10 cellular contexts compared by ENCODE assay signal in genomic region chr17:2071421-2072281, GRCh38. TPM values are rescaled to one million over a fixed set of nuclear protein-coding genes. Genes with fewer than 3 reads are reported as not detected.
DNase-seq lines count a peak whose midpoint lies in the region; ATAC-seq and TF ChIP-seq lines count a peak whose summit lies in the region.
"Had no signal": no experiment of that assay in that cellular context is flagged by ENCODE, and none has a peak within 500 bp of the region (broad histone marks: within the 10 kb centered on the region; RNA-seq: fewer than 3 reads in every experiment).

No MANE protein-coding gene starts in this region.

- H2BK5ac ChIP-seq in mesenchymal stem cell (ENCODE audit: low read depth, low read length, poor library complexity, severe bottlenecking): no peak overlapping the region

- no peak for DNase-seq in activated naive CD4-positive, alpha-beta T cell treated with anti-CD3 and anti-CD28 coated beads, Interleukin-2, amount 50 U/mL, for 72 hours (ENCODE audit: low spot score in 2 of 2)
- DNase-seq in activated naive CD4-positive, alpha-beta T cell treated with Interleukin-2 at 50 U/mL for 16 hours: no peak
- peak; percentile 88 for DNase-seq in mesenchymal stem cell
- DNase-seq in upper lobe of left lung: peak in 1 of 2 donors; percentile 78
- no peak for DNase-seq in cerebellar nuclear complex (lab: John Stamatoyannopoulos, UW)
- no peak for DNase-seq in SHP77 (lab: John Stamatoyannopoulos, UW)
- DNase-seq: CD8-positive, alpha-beta memory T cell had no signal

- peak overlapping the region; percentile 44 to 90 for H3K27ac Mint-ChIP-seq in activated naive CD4-positive, alpha-beta T cell treated with anti-CD3 and anti-CD28 coated beads, Interleukin-2, amount 50 U/mL, for 72 hours

- H3K9me3 ChIP-seq in mesenchymal stem cell (ENCODE audit: control insufficient read depth, low read length): no peaks in the 10 kb centered on the region
- no peaks in the 10 kb centered on the region for H3K9me3 ChIP-seq in upper lobe of left lung

- no peak overlapping the region for H3K14ac ChIP-seq in mesenchymal stem cell (ENCODE audit: low read length in 2 of 2)

- no peak overlapping the region for H2AFZ ChIP-seq in mesenchymal stem cell (ENCODE audit: low read depth, low read length)

- no peak for TF ChIP-seq POLR2A in upper lobe of left lung (IDR thresholded peaks at IDR 0.05)

- TF ChIP-seq EP300 in upper lobe of left lung (IDR thresholded peaks at IDR 0.05): peak in 3 of 4 donors; percentile 77 to 79 (median 77)

- H2AK5ac ChIP-seq in mesenchymal stem cell (ENCODE audit: low read length, severe bottlenecking): peak overlapping the region; percentile 16

- ATAC-seq in activated naive CD4-positive, alpha-beta T cell treated with anti-CD3 and anti-CD28 coated beads, Interleukin-2, amount 50 U/mL, for 72 hours: no peak
- ATAC-seq in upper lobe of left lung (ENCODE audit: low FRiP score in 2 of 2) (peak in 1 of 2 donors; percentile 45), GM21576 (IDR thresholded peaks at IDR 0.05; ENCODE audit: unreplicated experiment) (no peak)

- 55% methylated on average over 32 of the region's 33 CpGs for WGBS in mesenchymal stem cell
- WGBS in upper lobe of left lung, 2 donors: 56 to 63% methylated on average over 20 to 33 of the region's 33 CpGs

- H3K4ac ChIP-seq in mesenchymal stem cell (ENCODE audit: low read depth in 1 of 2, low read length in 2 of 2): peak overlapping the region; percentile 16 to 75

- H3K4me1 ChIP-seq in mesenchymal stem cell (ENCODE audit: control insufficient read depth, insufficient read depth, low read depth, low read length) (peaks cover 52% of the 10 kb centered on the region), upper lobe of left lung (peaks cover 57 to 73% (median 66%) of the 10 kb centered on the region in 4 donors)

- H3K4me3 ChIP-seq in mesenchymal stem cell (ENCODE audit: insufficient read depth in 1 of 2, low read depth in 1 of 2, low read length in 2 of 2) (no peak overlapping the region), upper lobe of left lung (no peak overlapping the region)

- H3K27ac ChIP-seq in cingulate gyrus (ENCODE audit: low read depth, low read length) (peak overlapping the region; percentile 65), mesenchymal stem cell (ENCODE audit: low read length, poor library complexity, severe bottlenecking) (peak overlapping the region; percentile 68), upper lobe of left lung (peak overlapping the region; percentile 75 to 90 (median 80))
- H3K27ac ChIP-seq: epithelial cell of prostate had no signal

- H3K79me1 ChIP-seq in mesenchymal stem cell (replicated peaks; ENCODE audit: low read length, poor library complexity, severe bottlenecking): peaks cover 11% of the 10 kb centered on the region

- H3K27me3 ChIP-seq in mesenchymal stem cell (ENCODE audit: control insufficient read depth in 1 of 2, insufficient read depth in 1 of 2, low read length in 2 of 2) (no peaks in the 10 kb centered on the region), upper lobe of left lung (no peaks in the 10 kb centered on the region)

- no peak overlapping the region for H3K9ac ChIP-seq in mesenchymal stem cell (ENCODE audit: low read length)

- no peaks in the 10 kb centered on the region for H3K9me3 Mint-ChIP-seq in activated naive CD4-positive, alpha-beta T cell treated with anti-CD3 and anti-CD28 coated beads, Interleukin-2, amount 50 U/mL, for 72 hours
- H3K9me3 Mint-ChIP-seq: CD8-positive, alpha-beta memory T cell had no signal

- no peak overlapping the region for H3K23ac ChIP-seq in mesenchymal stem cell (ENCODE audit: low read length in 2 of 2)

- peak overlapping the region; percentile 48 to 86 for H3K18ac ChIP-seq in mesenchymal stem cell (ENCODE audit: low read depth in 1 of 2, low read length in 2 of 2)

- peak overlapping the region; percentile 34 to 86 for H2BK12ac ChIP-seq in mesenchymal stem cell (ENCODE audit: low read length in 2 of 2)

- peaks cover 33 to 37% of the 10 kb centered on the region in 2 donors for H3K36me3 Mint-ChIP-seq in activated naive CD4-positive, alpha-beta T cell treated with anti-CD3 and anti-CD28 coated beads, Interleukin-2, amount 50 U/mL, for 72 hours

- peak overlapping the region; percentile 94 for H4K91ac ChIP-seq in mesenchymal stem cell (ENCODE audit: low read length)

- H2BK120ac ChIP-seq in mesenchymal stem cell (ENCODE audit: low read depth, low read length): peak overlapping the region; percentile 3

- peak overlapping the region; percentile 78 for H4K8ac ChIP-seq in mesenchymal stem cell (ENCODE audit: low read length)

- H2BK15ac ChIP-seq in mesenchymal stem cell (ENCODE audit: low read depth, poor library complexity, severe bottlenecking): peak overlapping the region; percentile 65

- TF ChIP-seq CTCF in upper lobe of left lung (IDR thresholded peaks at IDR 0.05): no peak

- peaks cover 40 to 50% of the 10 kb centered on the region in 2 experiments for H3K36me3 ChIP-seq in mesenchymal stem cell (ENCODE audit: control insufficient read depth in 1 of 2, insufficient read depth in 2 of 2, low read depth in 1 of 2, low read length in 2 of 2)
- peaks cover 0 to 13% (median 4%) of the 10 kb centered on the region in 4 donors for H3K36me3 ChIP-seq in upper lobe of left lung

- no peak overlapping the region for H3K4me2 ChIP-seq in mesenchymal stem cell (ENCODE audit: low read length, poor library complexity, severe bottlenecking)

RNA-seq across cellular contexts. Expression of gene HIC1, which starts 16.7 kb away (rescaled TPM):
- 10 to 100 TPM; 36.8 to 41.8 TPM for total RNA-seq in activated naive CD4-positive, alpha-beta T cell treated with anti-CD3 and anti-CD28 coated beads, Interleukin-2, amount 50 U/mL, for 72 hours
- 25.3 TPM for polyA plus RNA-seq in mesenchymal stem cell (2013, experiment 1 of 2)
- 23.9 TPM for polyA plus RNA-seq in mesenchymal stem cell (2013, experiment 2 of 2)
- total RNA-seq in upper lobe of left lung: 10 to 100 TPM in 5 of 6 donors, 1 to 10 TPM in 1; 8.0 to 25.5 (median 19.1) TPM

RNA-seq across cellular contexts. Expression of gene OVCA2, which starts 29.8 kb away (rescaled TPM):
- total RNA-seq in activated naive CD4-positive, alpha-beta T cell treated with anti-CD3 and anti-CD28 coated beads, Interleukin-2, amount 50 U/mL, for 72 hours: 10 to 100 TPM; 21.8 to 30.7 TPM
- polyA plus RNA-seq in mesenchymal stem cell (2013, experiment 1 of 2): 72.1 TPM
- polyA plus RNA-seq in mesenchymal stem cell (2013, experiment 2 of 2): 72.9 TPM
- total RNA-seq in upper lobe of left lung: 10 to 100 TPM; 20.1 to 56.1 (median 33.5) TPM

RNA-seq across cellular contexts. Expression of gene DPH1, which starts 41.7 kb away (rescaled TPM):
- total RNA-seq in activated naive CD4-positive, alpha-beta T cell treated with anti-CD3 and anti-CD28 coated beads, Interleukin-2, amount 50 U/mL, for 72 hours: 10 to 100 TPM; 30.5 to 38.0 TPM
- 24.6 TPM for polyA plus RNA-seq in mesenchymal stem cell (2013, experiment 1 of 2)
- polyA plus RNA-seq in mesenchymal stem cell (2013, experiment 2 of 2): 23.7 TPM
- total RNA-seq in upper lobe of left lung: 100 to 1,000 TPM in 1 of 6 donors, 10 to 100 TPM in 5; 28.8 to 129 (median 45.1) TPM

RNA-seq across cellular contexts. Expression of gene RTN4RL1, which starts 46.5 kb away (rescaled TPM):
- under 1 TPM; 0.06 to 0.07 TPM for total RNA-seq in activated naive CD4-positive, alpha-beta T cell treated with anti-CD3 and anti-CD28 coated beads, Interleukin-2, amount 50 U/mL, for 72 hours
- 0.10 TPM for polyA plus RNA-seq in mesenchymal stem cell (2013, experiment 1 of 2)
- polyA plus RNA-seq in mesenchymal stem cell (2013, experiment 2 of 2): 0.04 TPM
- total RNA-seq in upper lobe of left lung: 1 to 10 TPM; 5.1 to 7.3 (median 6.2) TPM
